In the genomic region with DNA sequence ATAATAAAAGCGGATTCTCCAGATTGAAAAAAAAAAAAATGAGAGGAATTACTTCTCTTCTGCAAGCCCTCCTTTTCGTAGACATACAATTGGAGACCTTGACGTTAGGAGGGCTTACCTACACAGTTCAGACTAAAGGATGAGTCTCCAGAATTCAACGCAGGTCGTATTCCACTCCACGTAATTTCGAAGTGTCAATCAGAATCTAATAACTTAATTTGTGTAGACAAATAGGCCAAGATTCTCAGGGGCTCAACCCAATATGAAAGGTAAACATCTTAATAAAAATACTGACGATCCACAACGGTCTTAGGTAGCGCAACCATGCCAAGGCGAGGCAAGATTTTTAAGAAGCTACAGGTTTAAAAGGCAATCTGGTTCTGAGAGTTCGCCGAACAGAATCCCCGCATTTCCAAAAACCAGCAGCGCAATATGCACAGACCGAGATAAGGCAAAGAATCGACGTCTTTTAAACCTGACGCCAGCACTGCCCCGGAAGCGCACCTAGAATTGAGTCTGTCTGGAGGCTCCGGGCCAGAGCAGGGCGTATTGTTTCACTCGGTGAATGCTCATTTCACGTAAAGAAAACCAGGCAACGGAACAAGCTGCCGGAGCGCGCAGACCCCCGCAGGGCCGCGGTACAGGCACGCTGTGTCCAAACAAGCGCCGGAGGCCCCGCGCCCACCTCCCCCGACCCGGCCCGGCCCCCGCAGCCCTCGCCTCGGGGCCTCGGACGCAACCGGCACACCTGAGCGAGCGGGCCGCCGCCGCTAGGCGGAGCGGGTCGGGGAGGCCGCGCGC, we compare ENCODE assay signal across 8 cellular contexts. TPM values are rescaled to one million over a fixed set of nuclear protein-coding genes. Genes with fewer than 3 reads are reported as not detected.
A peak's percentile ranks its signal among the peaks of the same experiment; 100 is the strongest.
DNase-seq lines count a peak whose midpoint lies in the region; ATAC-seq lines count a peak whose summit lies in the region.

No MANE protein-coding gene starts in this region.

- no peaks in the 10 kb centered on the region for H3K9me3 ChIP-seq in stomach smooth muscle (ENCODE audit: control insufficient read depth in 2 of 2, low read length in 2 of 2)

- no peaks in the 10 kb centered on the region for H3K27me3 Mint-ChIP-seq in T-cell

- H3K36me3 Mint-ChIP-seq in T-cell, result no peaks in the 10 kb centered on the region

- H3K4me3 Mint-ChIP-seq in T-cell, result peak overlapping the region; percentile 86 to 95 (median 90)

- H3K4me3 ChIP-seq in stomach smooth muscle (ENCODE audit: low read length in 2 of 2), result peak overlapping the region; percentile 88 to 98

- CTCF ChIA-PET in T-cell (lab: Charles Lee), result interaction anchor here (0.6 to 3.3 kb wide), 10 partner anchors 16 to 71 kb away, joined by 3 to 13 read pairs (median 4); a partner anchor contains a TSS

- POLR2A ChIA-PET in T-cell (lab: Charles Lee), result interaction anchor here (0.6 to 1.7 kb wide), 5 partner anchors 28 to 896 kb away, joined by 3 to 7 read pairs (median 3); a partner anchor contains a TSS

- peaks cover 20% of the 10 kb centered on the region for H3K4me1 ChIP-seq in stomach smooth muscle (ENCODE audit: control insufficient read depth, insufficient read depth, low read length)

- H3K27me3 ChIP-seq in stomach smooth muscle (ENCODE audit: control insufficient read depth in 1 of 2, insufficient read depth in 2 of 2, low read length in 2 of 2), result no peaks in the 10 kb centered on the region

- ATAC-seq in GM21390 (IDR thresholded peaks at IDR 0.05; ENCODE audit: unreplicated experiment) (peak; percentile 33), T-cell (replicated peaks in 1 of 4) (peak; percentile 65 to 70 (median 67))

- H3K9ac ChIP-seq in stomach smooth muscle (ENCODE audit: low read length in 2 of 2), result peak overlapping the region; percentile 95 to 96

- peak overlapping the region; percentile 87 for H3K27ac ChIP-seq in stomach smooth muscle (ENCODE audit: low read length)

- H3K4me1 Mint-ChIP-seq in T-cell, result peaks cover 34 to 44% (median 38%) of the 10 kb centered on the region in 3 donors

- H3K36me3 ChIP-seq in stomach smooth muscle (ENCODE audit: control insufficient read depth in 2 of 2, insufficient read depth in 2 of 2, low read length in 2 of 2), result peaks cover 0 to 2% of the 10 kb centered on the region in 2 donors

- H3K27ac Mint-ChIP-seq in T-cell, result peak overlapping the region; percentile 92

- no peaks in the 10 kb centered on the region for H3K9me3 Mint-ChIP-seq in T-cell

- DNase-seq in DMS79 treated with DMSO at 0.1 percent for 48 hours (lab: John Stamatoyannopoulos, UW), result peak; percentile 8
- DNase-seq in DMS79 (lab: John Stamatoyannopoulos, UW), result no peak
- peak in 67 of 76 experiments; percentile 4 to 73 (median 51) for DNase-seq in HUDEP-2 (lab: John Stamatoyannopoulos, UW; ENCODE audit: unreplicated experiment in 76 of 76)
- peak in 31 of 34 experiments; percentile 51 to 78 (median 64) for DNase-seq in T-cell
- peak; percentile 51 for DNase-seq in dermis blood vessel endothelial cell
- peak; percentile 35 for DNase-seq in medulla oblongata (ENCODE audit: extremely low spot score)

RNA-seq across cellular contexts. Expression of a gene that starts 0.6 kb away (rescaled TPM):
- 100 to 1,000 TPM; 122 to 142 (median 131) TPM for total RNA-seq in T-cell
- total RNA-seq in dermis blood vessel endothelial cell, result 120 and 138 TPM in 2 replicates

RNA-seq across cellular contexts. Expression of a gene that starts 28.9 kb away (rescaled TPM):
- 10 to 100 TPM; 11.9 to 23.5 (median 20.4) TPM for total RNA-seq in T-cell
- 28.2 and 32.0 TPM in 2 replicates for total RNA-seq in dermis blood vessel endothelial cell

RNA-seq across cellular contexts. Expression of a gene that starts 29.0 kb away (rescaled TPM):
- total RNA-seq in T-cell (under 1 TPM in 2 of 5 donors, not detected in 3; 0.16 to 0.32 TPM), dermis blood vessel endothelial cell (under 0.01 TPM in 1 of 2 replicates, not detected in the other)
